In genomic region chr7:23273141-23273599, GRCh38 we compare ENCODE assay signal across 8 cellular contexts. TPM values are rescaled to one million over a fixed set of nuclear protein-coding genes. Genes with fewer than 3 reads are reported as not detected.
DNase-seq lines count a peak whose midpoint lies in the region; ATAC-seq and TF ChIP-seq lines count a peak whose summit lies in the region.

No MANE protein-coding gene starts in this region.

- H3K4me1 ChIP-seq in GM23338 (ENCODE audit: insufficient read depth) (no peaks in the 10 kb centered on the region), Karpas-422 (ENCODE audit: low read length) (peaks cover 28% of the 10 kb centered on the region), Panc1 (ENCODE audit: control insufficient read depth, insufficient read depth, low read length) (peaks cover 11% of the 10 kb centered on the region), thoracic aorta (ENCODE audit: control insufficient read depth in 1 of 2, low read depth in 2 of 2) (peaks cover 0 to 7% of the 10 kb centered on the region in 2 donors)

- H3K9me2 ChIP-seq in GM23338 (ENCODE audit: insufficient read depth) (no peaks in the 10 kb centered on the region), Karpas-422 (replicated peaks; ENCODE audit: insufficient read depth, low read length) (no peaks in the 10 kb centered on the region)

- peak overlapping the region; percentile 93 for H2AFZ ChIP-seq in GM23338
- peak overlapping the region; percentile 91 for H2AFZ ChIP-seq in Karpas-422 (ENCODE audit: low read length)

- H3K9ac ChIP-seq in Karpas-422 (ENCODE audit: low read length) = peak overlapping the region; percentile 64

- peak overlapping the region; percentile 73 for H3K27ac Mint-ChIP-seq in GM23338

- POLR2A ChIA-PET in Panc1 (lab: Charles Lee) = interaction anchor here (0.7 kb wide), 2 partner anchors 19 to 196 kb away, joined by 4 to 9 read pairs; no protein-coding TSS in a partner anchor

- H3K27ac ChIP-seq in GM23338 (ENCODE audit: low read depth) (no peak overlapping the region), Karpas-422 (ENCODE audit: low read length) (peak overlapping the region; percentile 78), Panc1 (ENCODE audit: low read length) (0 out of 2 replicates have a peak overlapping the region, but pooled peaks have one; percentile 17), thoracic aorta (no peak overlapping the region)

- DNase-seq in G401 (ENCODE audit: low spot score) (peak; percentile 47), GM23338 (ENCODE audit: low spot score) (peak; percentile 96), Karpas-422 (peak; percentile 97), Panc1 (ENCODE audit: low read depth, low spot score) (peak; percentile 87), fibroblast of pulmonary artery (ENCODE audit: low read depth) (peak; percentile 94), nucleus accumbens (lab: John Stamatoyannopoulos, UW) (peak in 32 of 56 donors; percentile 1 to 62 (median 14)), thoracic aorta (ENCODE audit: low spot score) (peak; percentile 30)
- peak; percentile 92 for DNase-seq in activated T-cell treated with anti-CD3 and anti-CD28 coated beads, Interleukin-2, amount 50 U/mL, for 4 hours

- no TSS peak for BruUV-seq in Panc1 (replicated peaks; lab: Mats Ljungman, UMichigan)

- H3K36me3 ChIP-seq in GM23338 (ENCODE audit: insufficient read depth) = no peaks in the 10 kb centered on the region
- H3K36me3 ChIP-seq in Karpas-422 (ENCODE audit: insufficient read depth, low read length) = no peaks in the 10 kb centered on the region
- no peaks in the 10 kb centered on the region for H3K36me3 ChIP-seq in Panc1 (ENCODE audit: control insufficient read depth, insufficient read depth, low read length)
- H3K36me3 ChIP-seq in thoracic aorta = peaks cover 18% of the 10 kb centered on the region

- H3K79me2 ChIP-seq in GM23338 (replicated peaks; ENCODE audit: insufficient read depth) = no peaks in the 10 kb centered on the region
- no peaks in the 10 kb centered on the region for H3K79me2 ChIP-seq in Karpas-422 (ENCODE audit: low read length)

- H3K4me3 ChIP-seq in GM23338 = peak overlapping the region; percentile 40
- peak overlapping the region; percentile 62 for H3K4me3 ChIP-seq in Karpas-422 (ENCODE audit: low read length)
- H3K4me3 ChIP-seq in Panc1 (ENCODE audit: low read depth in 2 of 2, low read length in 2 of 2) = peak overlapping the region; percentile 12 to 28; a peak in 3 of 4 replicates
- H3K4me3 ChIP-seq in fibroblast of pulmonary artery (replicated peaks; ENCODE audit: low read depth, low read length) = no peak overlapping the region
- H3K4me3 ChIP-seq in thoracic aorta = no peak overlapping the region

- H3K9me3 Mint-ChIP-seq in GM23338 = no peaks in the 10 kb centered on the region
- H3K9me3 Mint-ChIP-seq in activated T-cell treated with anti-CD3 and anti-CD28 coated beads, Interleukin-2, amount 50 U/mL, for 4 hours = no peaks in the 10 kb centered on the region

- peaks cover 11% of the 10 kb centered on the region for H3K4me1 Mint-ChIP-seq in GM23338
- H3K4me1 Mint-ChIP-seq in activated T-cell treated with anti-CD3 and anti-CD28 coated beads, Interleukin-2, amount 50 U/mL, for 4 hours (ENCODE audit: low read depth) = peaks cover 9% of the 10 kb centered on the region

- H3K36me3 Mint-ChIP-seq in GM23338 (ENCODE audit: low read depth) = no peaks in the 10 kb centered on the region
- H3K36me3 Mint-ChIP-seq in activated T-cell treated with anti-CD3 and anti-CD28 coated beads, Interleukin-2, amount 50 U/mL, for 4 hours (ENCODE audit: insufficient read depth) = no peaks in the 10 kb centered on the region

- H3K9me3 ChIP-seq in Karpas-422 (ENCODE audit: low read length) = no peaks in the 10 kb centered on the region
- H3K9me3 ChIP-seq in Panc1 (ENCODE audit: control insufficient read depth, insufficient read depth, low read depth, low read length) = no peaks in the 10 kb centered on the region
- no peaks in the 10 kb centered on the region for H3K9me3 ChIP-seq in thoracic aorta

- peak; percentile 96 for ATAC-seq in GM23338
- ATAC-seq in Panc1 = peak; percentile 98
- ATAC-seq in activated T-cell treated with anti-CD3 and anti-CD28 coated beads, Interleukin-2, amount 50 U/mL, for 4 hours = peak; percentile 98 to 99
- peak; percentile 69 for ATAC-seq in thoracic aorta (ENCODE audit: insufficient number of reproducible peaks, low FRiP score, low read depth)

- no peaks in the 10 kb centered on the region for H3K27me3 ChIP-seq in GM23338 (ENCODE audit: insufficient read depth)
- no peaks in the 10 kb centered on the region for H3K27me3 ChIP-seq in Karpas-422 (ENCODE audit: low read length)
- no peaks in the 10 kb centered on the region for H3K27me3 ChIP-seq in Panc1 (ENCODE audit: control insufficient read depth, insufficient read depth, low read length)
- no peaks in the 10 kb centered on the region for H3K27me3 ChIP-seq in thoracic aorta (replicated peaks; ENCODE audit: insufficient read depth)

- peak overlapping the region; percentile 57 for H3K4me3 Mint-ChIP-seq in GM23338
- H3K4me3 Mint-ChIP-seq in activated T-cell treated with anti-CD3 and anti-CD28 coated beads, Interleukin-2, amount 50 U/mL, for 4 hours = peak overlapping the region; percentile 66

- H4K20me1 ChIP-seq in GM23338 (replicated peaks; ENCODE audit: insufficient read depth) = no peaks in the 10 kb centered on the region
- H4K20me1 ChIP-seq in Karpas-422 (ENCODE audit: insufficient read depth, low read depth, low read length) = no peaks in the 10 kb centered on the region

- peaks cover 3% of the 10 kb centered on the region for H3K27me3 Mint-ChIP-seq in GM23338 (ENCODE audit: insufficient read depth, low read depth, poor library complexity)
- H3K27me3 Mint-ChIP-seq in activated T-cell treated with anti-CD3 and anti-CD28 coated beads, Interleukin-2, amount 50 U/mL, for 4 hours (ENCODE audit: low read depth) = no peaks in the 10 kb centered on the region

- CTCF ChIA-PET in Panc1 (lab: Charles Lee) = interaction anchor here (0.6 to 1.5 kb wide), 20 partner anchors 9 to 475 kb away, joined by 3 to 24 read pairs (median 4); no protein-coding TSS in a partner anchor

- peak overlapping the region; percentile 66 for H3K4me2 ChIP-seq in GM23338
- H3K4me2 ChIP-seq in Karpas-422 (ENCODE audit: low read depth, low read length, poor library complexity, severe bottlenecking) = peak overlapping the region; percentile 90

- H3F3A ChIP-seq in GM23338 (replicated peaks; ENCODE audit: low read depth) = 0 out of 2 replicates have a peak, but pooled peaks cover 6% of the 10 kb centered on the region

- TF ChIP-seq CTCF in GM23338 (conservative IDR thresholded peaks at IDR 0.05; ENCODE audit: low read depth in 2 of 2) (peak; percentile 95 to 97), Panc1 (IDR thresholded peaks at IDR 0.05) (peak; percentile 99), fibroblast of pulmonary artery (IDR thresholded peaks at IDR 0.05; ENCODE audit: low read length, missing control alignments) (peak; percentile 87), thoracic aorta (IDR thresholded peaks at IDR 0.05) (peak; percentile 52)

- intact Hi-C loops in Panc1 (cut with micrococcal nuclease; ENCODE audit: unreplicated experiment) = loop anchor here (2.0 to 10.0 kb wide), 4 partner anchors 84 to 442 kb away; partner anchors contain the start of genes IGF2BP3 and STK31

- in situ Hi-C loops in G401 (cut with HindIII; ENCODE audit: low sequenced_read_pairs) = loop anchor here (5.0 kb wide), 1 partner anchor 79 kb away; no protein-coding TSS in a partner anchor
- in situ Hi-C loops in Panc1 (cut with HindIII; ENCODE audit: low pct_unique_long_range_greater_than_20kb, low sequenced_read_pairs) = no loop called here

TF ChIP-seq in GM23338, 12 proteins besides CTCF, POLR2A, EP300 and RAD21:
- TF ChIP-seq EZH2phosphoT487 (IDR thresholded peaks at IDR 0.05; ENCODE audit: unreplicated experiment) = no peak
- TF ChIP-seq CREB1 (CRISPR knock-in tag; IDR thresholded peaks at IDR 0.05; ENCODE audit: low read depth) = peak; percentile 72

RNA-seq across cellular contexts. Expression of gene MALSU1, which starts 26.0 kb away (rescaled TPM):
- total RNA-seq in G401 (2014; rRNA removed; shearing (Covaris generic)) = 62.6 and 73.2 TPM in 2 replicates
- total RNA-seq in GM23338 (2014; rRNA removed; shearing (Covaris generic)) = 96.8 and 112 TPM in 2 replicates
- polyA plus RNA-seq in GM23338 (2016; fragmentation: Nextera tagmentation; extraction: Ambion mirVana) = 190 and 209 TPM in 2 replicates
- total RNA-seq in Karpas-422 (2014; rRNA removed; shearing (Covaris generic); ENCODE audit: low replicate concordance) = 92.2 and 169 TPM in 2 replicates
- total RNA-seq in Panc1 (2021; ENCODE audit: unreplicated experiment) (111 TPM), thoracic aorta (10 to 100 TPM; 18.1 to 65.7 TPM)
- 100 TPM for polyA plus RNA-seq in Panc1 (2012; ENCODE audit: insufficient read length)
- total RNA-seq in activated T-cell treated with anti-CD3 and anti-CD28 coated beads, Interleukin-2, amount 50 U/mL, for 4 hours = 100 to 1,000 TPM in 2 of 3 donors, 10 to 100 TPM in 1; 96.5 to 121 (median 113) TPM

RNA-seq across cellular contexts. Expression of gene GPNMB, which starts 26.6 kb away (rescaled TPM):
- total RNA-seq in G401 (2014; rRNA removed; shearing (Covaris generic)) = 14.3 and 20.3 TPM in 2 replicates
- 0.76 and 1.4 TPM in 2 replicates for total RNA-seq in GM23338 (2014; rRNA removed; shearing (Covaris generic))
- 1.0 and 1.2 TPM in 2 replicates for polyA plus RNA-seq in GM23338 (2016; fragmentation: Nextera tagmentation; extraction: Ambion mirVana)
- 6.3 and 11.8 TPM in 2 replicates for total RNA-seq in Karpas-422 (2014; rRNA removed; shearing (Covaris generic); ENCODE audit: low replicate concordance)
- total RNA-seq in Panc1 (2021; ENCODE audit: unreplicated experiment) (2.1 TPM), thoracic aorta (100 to 1,000 TPM; 139 to 185 TPM)
- 0.92 TPM for polyA plus RNA-seq in Panc1 (2012; ENCODE audit: insufficient read length)
- total RNA-seq in activated T-cell treated with anti-CD3 and anti-CD28 coated beads, Interleukin-2, amount 50 U/mL, for 4 hours = under 1 TPM; 0.26 to 0.94 (median 0.71) TPM

Comparison
In these comparisons a context has a peak if more than half of its experiments do, and no peak if none do; other contexts are left out.
1. DNase-seq: peak in every context shown above with its lines; median percentile 97 in Karpas-422; 96 in GM23338; 94 in fibroblast of pulmonary artery; 92 in activated T-cell treated with anti-CD3 and anti-CD28 coated beads, Interleukin-2, amount 50 U/mL, for 4 hours; 87 in Panc1; 47 in G401; 30 in thoracic aorta; 14 in nucleus accumbens.
2. H3K27ac ChIP-seq: peak in Karpas-422 (single experiment) and Panc1 (single experiment); none in GM23338 (single experiment) and thoracic aorta (0 of 2).
3. H3K4me3 ChIP-seq: peak in GM23338 (single experiment), Karpas-422 (single experiment) and Panc1 (2 of 2); none in fibroblast of pulmonary artery (single experiment) and thoracic aorta (single experiment).
4. Peak in every context shown above with its lines, with median percentiles within 50 percentile points of each other: ATAC-seq and CTCF ChIP-seq.